8 cellular contexts compared by ENCODE assay signal in the genomic region with DNA sequence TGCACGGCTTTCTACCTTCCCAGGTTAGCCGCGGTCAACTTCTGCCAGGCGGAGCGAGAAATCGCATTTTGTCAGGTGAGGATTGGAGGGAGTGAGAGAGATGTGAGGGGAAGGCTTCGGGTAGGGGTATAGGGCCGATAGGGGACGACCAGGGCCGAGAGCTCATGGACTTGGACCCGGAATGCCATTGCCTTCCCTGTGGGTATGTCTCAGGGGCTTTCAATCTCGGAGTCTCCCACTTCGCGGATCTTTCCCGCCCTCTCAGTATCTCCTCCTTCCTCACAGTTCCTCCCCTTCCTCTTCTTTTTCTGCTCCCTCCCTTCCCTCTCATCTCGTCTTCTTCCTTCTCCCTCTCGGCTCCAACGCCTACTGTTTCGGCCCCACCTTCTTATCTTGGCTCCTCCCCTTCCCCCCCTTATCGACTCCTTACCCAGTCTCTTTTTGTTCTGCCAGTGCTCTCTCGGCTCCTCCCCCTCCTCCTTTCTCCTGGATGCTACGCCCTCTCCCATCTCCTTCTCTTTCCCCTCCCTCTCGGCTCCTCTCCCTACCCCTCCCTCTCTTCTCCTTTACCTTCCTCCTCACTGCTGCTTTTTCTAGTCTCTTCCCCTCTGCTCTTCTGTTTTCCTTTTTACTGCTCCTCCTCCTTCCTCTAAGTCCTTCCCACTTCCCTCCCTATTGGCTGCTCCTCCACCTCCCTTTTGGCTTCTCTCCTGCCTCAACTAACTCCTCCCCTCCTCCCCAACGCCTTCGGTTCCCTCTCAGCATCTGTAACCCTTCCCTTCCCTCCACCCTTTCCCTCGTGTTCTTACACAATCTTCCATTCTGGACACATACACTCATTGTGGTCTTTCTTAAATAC. TPM values are rescaled to one million over a fixed set of nuclear protein-coding genes. Genes with fewer than 3 reads are reported as not detected.
DNase-seq lines count a peak whose midpoint lies in the region; ATAC-seq and TF ChIP-seq lines count a peak whose summit lies in the region.

No MANE protein-coding gene starts in this region.

- intact Hi-C loops in transverse colon (cut with DNase I; ENCODE audit: low total_unique reads) = no loop called here

- peak; percentile 28 for TF ChIP-seq POLR2A in NB4 (IDR thresholded peaks at IDR 0.05; ENCODE audit: extremely low read depth, insufficient read length)
- TF ChIP-seq POLR2A in transverse colon (IDR thresholded peaks at IDR 0.05) = peak; percentile 60

- peaks cover 2% of the 10 kb centered on the region; the same call in 1 of the 2 replicates for H3K27me3 Mint-ChIP-seq in HFFc6 (ENCODE audit: insufficient read depth)
- H3K27me3 Mint-ChIP-seq in activated naive CD8-positive, alpha-beta T cell = no peaks in the 10 kb centered on the region
- peaks cover 4% of the 10 kb centered on the region for H3K27me3 Mint-ChIP-seq in glutamatergic neuron (ENCODE audit: unreplicated experiment)

- peak overlapping the region; percentile 73 for H3K4me3 ChIP-seq in GM06990 (replicated peaks; ENCODE audit: low read depth, low read length)
- peak overlapping the region; percentile 68 for H3K4me3 ChIP-seq in NB4 (ENCODE audit: low read depth, low read length)
- peak overlapping the region; percentile 40 to 77 (median 52) for H3K4me3 ChIP-seq in transverse colon

- DNase-seq in GM06990 (ENCODE audit: extremely low read depth, insufficient read length) = peak; percentile 49
- peak; percentile 84 for DNase-seq in HFFc6
- DNase-seq in NB4 (ENCODE audit: low read depth) = peak; percentile 90
- DNase-seq in SK-N-DZ (ENCODE audit: low spot score) = peak; percentile 97
- DNase-seq in glutamatergic neuron = peak; percentile 64
- peak; percentile 50 for DNase-seq in omental fat pad (ENCODE audit: low spot score)
- DNase-seq in transverse colon = peak; percentile 83

- peak; percentile 88 for ATAC-seq in omental fat pad (ENCODE audit: low FRiP score)

- in situ Hi-C loops in transverse colon (cut with MboI; ENCODE audit: low pct_ligation_motif_present in 1 of 4, low pct_unique_long_range_greater_than_20kb in 1 of 4, low sequenced_read_pairs in 3 of 4) = loop anchor here in 1 of 4 donors (25.0 kb wide), 1 partner anchor 198 kb away; no protein-coding TSS in a partner anchor

- 3 to 41% methylated on average over 6 to 26 of the region's 26 CpGs for WGBS in transverse colon (ENCODE audit: low coverage in 1 of 2), 2 donors

- no peaks in the 10 kb centered on the region for H3K4me1 ChIP-seq in transverse colon

- no peak for TF ChIP-seq EP300 in transverse colon (IDR thresholded peaks at IDR 0.05; ENCODE audit: low read depth)

- peak overlapping the region; percentile 79 to 92 (median 90) for H3K27ac ChIP-seq in transverse colon

- H3K9me3 Mint-ChIP-seq in HFFc6 (no peaks in the 10 kb centered on the region), glutamatergic neuron (ENCODE audit: unreplicated experiment) (peaks cover 4% of the 10 kb centered on the region)
- H3K9me3 Mint-ChIP-seq in activated naive CD8-positive, alpha-beta T cell (ENCODE audit: low read depth) = no peaks in the 10 kb centered on the region

- H3K4me3 Mint-ChIP-seq in HFFc6 (peak overlapping the region; percentile 89), glutamatergic neuron (ENCODE audit: unreplicated experiment) (peak overlapping the region; percentile 93)
- H3K4me3 Mint-ChIP-seq in activated naive CD8-positive, alpha-beta T cell = peak overlapping the region; percentile 96

- peaks cover 14% of the 10 kb centered on the region for H3K4me1 Mint-ChIP-seq in HFFc6 (ENCODE audit: low read depth)
- H3K4me1 Mint-ChIP-seq in activated naive CD8-positive, alpha-beta T cell (ENCODE audit: low read depth) = peaks cover 15% of the 10 kb centered on the region
- H3K4me1 Mint-ChIP-seq in glutamatergic neuron (ENCODE audit: low read depth, unreplicated experiment) = no peaks in the 10 kb centered on the region

- H3K27me3 ChIP-seq in GM06990 (replicated peaks; ENCODE audit: control insufficient read depth, insufficient read depth, low read length) (no peaks in the 10 kb centered on the region), transverse colon (no peaks in the 10 kb centered on the region)

- no peak for TF ChIP-seq CTCF in GM06990 (IDR thresholded peaks at IDR 0.05; ENCODE audit: insufficient read depth, low read length, poor library complexity, severe bottlenecking)
- TF ChIP-seq CTCF in HFFc6 (IDR thresholded peaks at IDR 0.05) = no peak
- TF ChIP-seq CTCF in NB4 (IDR thresholded peaks at IDR 0.05; ENCODE audit: low read depth, low read length) = no peak
- TF ChIP-seq CTCF in glutamatergic neuron (IDR thresholded peaks at IDR 0.05; ENCODE audit: partially characterized antibody, unreplicated experiment) = no peak
- no peak for TF ChIP-seq CTCF in omental fat pad (IDR thresholded peaks at IDR 0.05)
- no peak for TF ChIP-seq CTCF in transverse colon (IDR thresholded peaks at IDR 0.05)

- peak overlapping the region; percentile 90 for H3K27ac Mint-ChIP-seq in HFFc6
- H3K27ac Mint-ChIP-seq in activated naive CD8-positive, alpha-beta T cell = peak overlapping the region; percentile 87
- peak overlapping the region; percentile 89 for H3K27ac Mint-ChIP-seq in glutamatergic neuron (ENCODE audit: unreplicated experiment)

- no peaks in the 10 kb centered on the region for H3K36me3 ChIP-seq in GM06990 (ENCODE audit: control insufficient read depth, insufficient read depth, low read length)
- H3K36me3 ChIP-seq in transverse colon = no peaks in the 10 kb centered on the region

- no peaks in the 10 kb centered on the region for H3K9me3 ChIP-seq in transverse colon

- H3K36me3 Mint-ChIP-seq in HFFc6 (ENCODE audit: low read depth) = no peaks in the 10 kb centered on the region
- no peaks in the 10 kb centered on the region for H3K36me3 Mint-ChIP-seq in activated naive CD8-positive, alpha-beta T cell
- no peaks in the 10 kb centered on the region for H3K36me3 Mint-ChIP-seq in glutamatergic neuron (ENCODE audit: unreplicated experiment)

RNA-seq across cellular contexts. Expression of a gene that starts 29.4 kb away (rescaled TPM):
- 100 to 1,000 TPM; 127 to 191 (median 178) TPM for total RNA-seq in HFFc6 (2021; fragmentation: NEBNext Ultra II Directional; extraction: Animal tissue kit (Norgen Biotek cat#: 25700))
- 620 and 752 TPM in 2 replicates for polyA plus RNA-seq in SK-N-DZ (2014; cell fraction: cytosol; rRNA removed)
- polyA plus RNA-seq in SK-N-DZ (2014; cell fraction: nucleus; rRNA removed) = 770 and 966 TPM in 2 replicates
- total RNA-seq in glutamatergic neuron (ENCODE audit: unreplicated experiment) (246 TPM), omental fat pad (100 to 1,000 TPM; 168 to 207 (median 184) TPM), transverse colon (100 to 1,000 TPM; 116 to 212 (median 206) TPM)

Comparison
In these comparisons a context has a peak if more than half of its experiments do, and no peak if none do; other contexts are left out.
1. Peak in every context shown above with its lines: DNase-seq, ATAC-seq, H3K4me3 ChIP-seq and H3K27ac ChIP-seq.